Comparison of ENCODE assay signal across 13 cellular contexts in genomic region chr7:107999814-108000560, GRCh38. TPM values are rescaled to one million over a fixed set of nuclear protein-coding genes. Genes with fewer than 3 reads are reported as not detected.
DNase-seq lines count a peak whose midpoint lies in the region; ATAC-seq, FAIRE-seq and TF ChIP-seq lines count a peak whose summit lies in the region.
"Had no signal": no experiment of that assay in that cellular context is flagged by ENCODE, and none has a peak within 500 bp of the region (broad histone marks: within the 10 kb centered on the region; RNA-seq: fewer than 3 reads in every experiment).

No MANE protein-coding gene starts in this region.

- FAIRE-seq in astrocyte (lab: Jason Lieb, UNC): no peak

- H3K4me3 ChIP-seq in astrocyte (ENCODE audit: insufficient read depth, low read depth, low read length) (peak overlapping the region; percentile 90), skeletal muscle tissue (ENCODE audit: low read length in 3 of 3) (no peak overlapping the region)

- DNase-seq in HCEC 1CT (peak; percentile 38), astrocyte (ENCODE audit: low read depth) (peak; percentile 84), glutamatergic neuron (no peak), CD14-positive monocyte (ENCODE audit: low spot score) (no peak)
- no peak for DNase-seq in CD4-positive, alpha-beta T cell
- DNase-seq: activated CD4-positive, CD25-positive, alpha-beta regulatory T cell; DMS79; NCI-H1105 treated with DMSO at 0.1 percent for 48 hours had no signal

- H3K27ac ChIP-seq in astrocyte (ENCODE audit: low read depth, low read length) (peak overlapping the region; percentile 91), skeletal muscle tissue (ENCODE audit: low read depth, low read length) (peak overlapping the region; percentile 66)
- no peak overlapping the region for H3K27ac ChIP-seq in CD4-positive, alpha-beta T cell (ENCODE audit: low read depth, low read length)

- H2AFZ ChIP-seq in astrocyte (ENCODE audit: low read depth, low read length): no peak overlapping the region

- peaks cover 13% of the 10 kb centered on the region for H4K20me1 ChIP-seq in astrocyte (ENCODE audit: insufficient read depth, low read length)

- H3K27me3 Mint-ChIP-seq in astrocyte (ENCODE audit: low read depth, unreplicated experiment) (no peaks in the 10 kb centered on the region), glutamatergic neuron (ENCODE audit: unreplicated experiment) (peaks cover 23% of the 10 kb centered on the region), CD14-positive monocyte (ENCODE audit: low read depth in 3 of 3) (peaks cover 58 to 81% (median 70%) of the 10 kb centered on the region in 3 donors)
- peaks cover 66% of the 10 kb centered on the region for H3K27me3 Mint-ChIP-seq in CD4-positive, alpha-beta T cell

- peaks cover 15% of the 10 kb centered on the region for H3K36me3 Mint-ChIP-seq in astrocyte (ENCODE audit: low read depth, unreplicated experiment)
- H3K36me3 Mint-ChIP-seq in glutamatergic neuron (ENCODE audit: unreplicated experiment): no peaks in the 10 kb centered on the region
- no peaks in the 10 kb centered on the region for H3K36me3 Mint-ChIP-seq in CD4-positive, alpha-beta T cell (ENCODE audit: low read depth)
- H3K36me3 Mint-ChIP-seq in CD14-positive monocyte: peaks cover 0 to 5% of the 10 kb centered on the region in 2 donors

- H3K36me3 ChIP-seq in astrocyte (ENCODE audit: insufficient read depth, low read length) (peaks cover 38% of the 10 kb centered on the region), skeletal muscle tissue (ENCODE audit: control insufficient read depth in 3 of 3, insufficient read depth in 3 of 3, low read length in 3 of 3) (no peaks in the 10 kb centered on the region)

- H3K9ac ChIP-seq in astrocyte (ENCODE audit: low read length) (peak overlapping the region; percentile 95), skeletal muscle tissue (ENCODE audit: low read depth in 1 of 3, low read length in 3 of 3) (no peak overlapping the region)

- H3K4me3 Mint-ChIP-seq in astrocyte (ENCODE audit: unreplicated experiment) (peak overlapping the region; percentile 98), glutamatergic neuron (ENCODE audit: unreplicated experiment) (peak overlapping the region; percentile 75), CD14-positive monocyte (no peak overlapping the region)
- no peak overlapping the region for H3K4me3 Mint-ChIP-seq in CD4-positive, alpha-beta T cell

- intact Hi-C loops in CD4-positive, alpha-beta T cell (cut with DNase I, micrococcal nuclease): no loop called here
- intact Hi-C loops in CD14-positive monocyte (cut with micrococcal nuclease): no loop called here

- H3K79me2 ChIP-seq in astrocyte (ENCODE audit: insufficient read depth, low read length): peaks cover 56% of the 10 kb centered on the region

- CTCF ChIA-PET in CD4-positive, alpha-beta T cell (lab: Charles Lee): no interaction called here

- H3K4me1 Mint-ChIP-seq in astrocyte (ENCODE audit: low read depth, unreplicated experiment) (peaks cover 50% of the 10 kb centered on the region), glutamatergic neuron (ENCODE audit: low read depth, unreplicated experiment) (peaks cover 44% of the 10 kb centered on the region), CD14-positive monocyte (peaks cover 14% of the 10 kb centered on the region)
- H3K4me1 Mint-ChIP-seq in CD4-positive, alpha-beta T cell (ENCODE audit: low read depth): peaks cover 12% of the 10 kb centered on the region

- peak overlapping the region; percentile 98 for H3K27ac Mint-ChIP-seq in astrocyte (ENCODE audit: unreplicated experiment)
- no peak overlapping the region for H3K27ac Mint-ChIP-seq in glutamatergic neuron (ENCODE audit: unreplicated experiment)
- H3K27ac Mint-ChIP-seq in CD4-positive, alpha-beta T cell: no peak overlapping the region
- H3K27ac Mint-ChIP-seq in CD14-positive monocyte: no peak overlapping the region

- H3K4me1 ChIP-seq in astrocyte (ENCODE audit: insufficient read depth, low read length): peaks cover 72% of the 10 kb centered on the region
- peaks cover 23 to 28% (median 27%) of the 10 kb centered on the region in 3 donors for H3K4me1 ChIP-seq in skeletal muscle tissue (ENCODE audit: control insufficient read depth in 3 of 3, insufficient read depth in 3 of 3, low read length in 3 of 3)

- ATAC-seq in GM19035 (IDR thresholded peaks at IDR 0.05; ENCODE audit: unreplicated experiment): no peak
- ATAC-seq in HG02938 (IDR thresholded peaks at IDR 0.05; ENCODE audit: unreplicated experiment): no peak
- no peak for ATAC-seq in CD4-positive, alpha-beta T cell (ENCODE audit: poor library complexity)
- ATAC-seq: HCT116, left lobe of liver had no signal

- H3K9me3 ChIP-seq in astrocyte (ENCODE audit: insufficient read depth, low read depth, low read length) (no peaks in the 10 kb centered on the region), skeletal muscle tissue (ENCODE audit: control insufficient read depth in 3 of 3, low read length in 3 of 3) (no peaks in the 10 kb centered on the region)
- H3K9me3 ChIP-seq in CD4-positive, alpha-beta T cell (ENCODE audit: control insufficient read depth, low read length): no peaks in the 10 kb centered on the region

- no peak for TF ChIP-seq CTCF in astrocyte (IDR thresholded peaks at IDR 0.05; ENCODE audit: insufficient read depth, low read depth, low read length)
- no peak for TF ChIP-seq CTCF in glutamatergic neuron (IDR thresholded peaks at IDR 0.05; ENCODE audit: partially characterized antibody, unreplicated experiment)
- TF ChIP-seq CTCF in CD4-positive, alpha-beta T cell (IDR thresholded peaks at IDR 0.05): no peak
- no peak for TF ChIP-seq CTCF in CD14-positive monocyte (IDR thresholded peaks at IDR 0.05)

- POLR2A ChIA-PET in CD4-positive, alpha-beta T cell (lab: Charles Lee): no interaction called here

- no peaks in the 10 kb centered on the region for H3K9me3 Mint-ChIP-seq in astrocyte (ENCODE audit: unreplicated experiment)
- peaks cover 13% of the 10 kb centered on the region for H3K9me3 Mint-ChIP-seq in glutamatergic neuron (ENCODE audit: unreplicated experiment)
- no peaks in the 10 kb centered on the region for H3K9me3 Mint-ChIP-seq in CD4-positive, alpha-beta T cell
- H3K9me3 Mint-ChIP-seq in CD14-positive monocyte: peaks cover 0 to 19% (median 3%) of the 10 kb centered on the region in 7 donors

- peak overlapping the region; percentile 95 for H3K4me2 ChIP-seq in astrocyte (ENCODE audit: low read length)

- no peaks in the 10 kb centered on the region for H3K27me3 ChIP-seq in astrocyte (ENCODE audit: insufficient read depth, low read length)
- H3K27me3 ChIP-seq in skeletal muscle tissue (ENCODE audit: control insufficient read depth in 3 of 3, insufficient read depth in 3 of 3, low read length in 3 of 3): peaks cover 16 to 24% (median 20%) of the 10 kb centered on the region in 3 donors
- H3K27me3 ChIP-seq in CD4-positive, alpha-beta T cell (ENCODE audit: control insufficient read depth, insufficient read depth, low read length): peaks cover 52% of the 10 kb centered on the region

RNA-seq across cellular contexts. Expression of gene LAMB1, which starts 3.0 kb away (rescaled TPM):
- total RNA-seq in astrocyte (403 and 411 TPM in 2 replicates), glutamatergic neuron (ENCODE audit: unreplicated experiment) (326 TPM), skeletal muscle tissue (195 TPM)
- not detected for total RNA-seq in CD4-positive, alpha-beta T cell
- polyA plus RNA-seq in CD14-positive monocyte: under 1 TPM in 1 of 2 donors, not detected in 1; 0.42 TPM

Comparison
In these comparisons a context has a peak if more than half of its experiments do, and no peak if none do; other contexts are left out.
1. DNase-seq: peak in HCEC 1CT (single experiment) and astrocyte (single experiment); none in glutamatergic neuron (single experiment), CD4-positive, alpha-beta T cell (0 of 10) and CD14-positive monocyte (single experiment).
2. H3K4me3 Mint-ChIP-seq: peak in astrocyte (single experiment) and glutamatergic neuron (single experiment); none in CD4-positive, alpha-beta T cell (single experiment) and CD14-positive monocyte (0 of 2).
3. RNA of gene LAMB1, which starts 3.0 kb away (total RNA-seq): 403 to 411 TPM in astrocyte, 326 TPM in glutamatergic neuron (single experiment) and 195 TPM in skeletal muscle tissue (single experiment); not detected in CD4-positive, alpha-beta T cell; every median in the first group is over 100 times any median in the second.